1 cellular context compared by ENCODE assay signal in the genomic region with DNA sequence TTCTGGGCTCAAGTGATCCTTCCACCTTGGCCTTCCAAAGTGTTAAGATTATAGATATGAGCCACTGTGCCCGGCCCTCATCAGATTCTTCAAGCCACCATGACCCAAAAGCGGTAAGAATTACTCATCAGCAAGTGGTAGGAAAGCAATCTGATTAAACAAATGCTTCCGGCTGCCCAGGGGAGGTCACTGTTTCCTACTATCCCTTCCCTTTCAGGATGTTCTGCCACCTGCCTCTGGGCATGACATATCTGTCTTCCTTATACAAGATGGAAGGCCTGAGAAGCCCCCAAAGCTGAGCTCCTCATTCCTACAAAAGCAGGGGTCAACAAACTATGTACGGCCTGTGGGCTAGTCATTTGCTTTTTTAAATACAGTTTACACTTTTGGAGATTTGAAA.
TF ChIP-seq lines count a peak whose summit lies in the region.

No MANE protein-coding gene starts in this region.

TF ChIP-seq in SK-N-SH, 30 proteins besides CTCF, POLR2A, EP300 and RAD21 (continued from another document):
- TF ChIP-seq, protein P1, sequence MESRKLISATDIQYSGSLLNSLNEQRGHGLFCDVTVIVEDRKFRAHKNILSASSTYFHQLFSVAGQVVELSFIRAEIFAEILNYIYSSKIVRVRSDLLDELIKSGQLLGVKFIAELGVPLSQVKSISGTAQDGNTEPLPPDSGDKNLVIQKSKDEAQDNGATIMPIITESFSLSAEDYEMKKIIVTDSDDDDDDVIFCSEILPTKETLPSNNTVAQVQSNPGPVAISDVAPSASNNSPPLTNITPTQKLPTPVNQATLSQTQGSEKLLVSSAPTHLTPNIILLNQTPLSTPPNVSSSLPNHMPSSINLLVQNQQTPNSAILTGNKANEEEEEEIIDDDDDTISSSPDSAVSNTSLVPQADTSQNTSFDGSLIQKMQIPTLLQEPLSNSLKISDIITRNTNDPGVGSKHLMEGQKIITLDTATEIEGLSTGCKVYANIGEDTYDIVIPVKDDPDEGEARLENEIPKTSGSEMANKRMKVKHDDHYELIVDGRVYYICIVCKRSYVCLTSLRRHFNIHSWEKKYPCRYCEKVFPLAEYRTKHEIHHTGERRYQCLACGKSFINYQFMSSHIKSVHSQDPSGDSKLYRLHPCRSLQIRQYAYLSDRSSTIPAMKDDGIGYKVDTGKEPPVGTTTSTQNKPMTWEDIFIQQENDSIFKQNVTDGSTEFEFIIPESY (IDR thresholded peaks at IDR 0.05; ENCODE audit: borderline replicate concordance, low read depth): no peak
- TF ChIP-seq TEAD4 (IDR thresholded peaks at IDR 0.05; ENCODE audit: borderline replicate concordance, insufficient read depth) (no peak), TCF12 (IDR thresholded peaks at IDR 0.05) (no peak), SMC3 (IDR thresholded peaks at IDR 0.05; ENCODE audit: low read depth, low read length) (no peak), MXI1 (IDR thresholded peaks at IDR 0.05; ENCODE audit: low read depth, low read length) (no peak), POLR2AphosphoS5 (IDR thresholded peaks at IDR 0.05; ENCODE audit: low read depth, low read length) (no peak), YY1 (IDR thresholded peaks at IDR 0.05; ENCODE audit: low read depth) (no peak), ELF1 (IDR thresholded peaks at IDR 0.05) (no peak)
